ENCODE assay signal across 2 cellular contexts in the genomic region with DNA sequence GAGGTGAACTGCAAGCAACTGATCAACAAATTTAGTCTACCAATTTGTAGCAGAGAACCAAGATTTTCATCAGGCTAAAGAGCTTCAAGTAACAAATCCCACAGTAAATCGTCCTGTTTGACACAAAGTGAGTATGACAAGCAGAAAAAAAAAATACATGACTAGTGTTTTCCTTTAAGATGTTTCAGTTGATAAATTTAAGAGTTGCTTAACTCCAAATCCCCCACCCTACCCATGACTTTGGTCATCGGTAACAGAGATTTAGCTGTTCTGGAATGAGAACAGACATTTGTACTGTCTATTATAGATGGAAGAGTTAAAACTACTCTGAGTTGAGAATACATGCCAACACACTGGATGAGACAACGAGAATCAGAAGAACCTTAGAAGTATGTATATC.
A peak's percentile ranks its signal among the peaks of the same experiment; 100 is the strongest.
TF ChIP-seq lines count a peak whose summit lies in the region.

No MANE protein-coding gene starts in this region.

TF ChIP-seq in SK-N-SH, 30 proteins besides CTCF, POLR2A, EP300 and RAD21 (continued from another document):
- TF ChIP-seq, protein P1, sequence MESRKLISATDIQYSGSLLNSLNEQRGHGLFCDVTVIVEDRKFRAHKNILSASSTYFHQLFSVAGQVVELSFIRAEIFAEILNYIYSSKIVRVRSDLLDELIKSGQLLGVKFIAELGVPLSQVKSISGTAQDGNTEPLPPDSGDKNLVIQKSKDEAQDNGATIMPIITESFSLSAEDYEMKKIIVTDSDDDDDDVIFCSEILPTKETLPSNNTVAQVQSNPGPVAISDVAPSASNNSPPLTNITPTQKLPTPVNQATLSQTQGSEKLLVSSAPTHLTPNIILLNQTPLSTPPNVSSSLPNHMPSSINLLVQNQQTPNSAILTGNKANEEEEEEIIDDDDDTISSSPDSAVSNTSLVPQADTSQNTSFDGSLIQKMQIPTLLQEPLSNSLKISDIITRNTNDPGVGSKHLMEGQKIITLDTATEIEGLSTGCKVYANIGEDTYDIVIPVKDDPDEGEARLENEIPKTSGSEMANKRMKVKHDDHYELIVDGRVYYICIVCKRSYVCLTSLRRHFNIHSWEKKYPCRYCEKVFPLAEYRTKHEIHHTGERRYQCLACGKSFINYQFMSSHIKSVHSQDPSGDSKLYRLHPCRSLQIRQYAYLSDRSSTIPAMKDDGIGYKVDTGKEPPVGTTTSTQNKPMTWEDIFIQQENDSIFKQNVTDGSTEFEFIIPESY (IDR thresholded peaks at IDR 0.05; ENCODE audit: borderline replicate concordance, low read depth), result no peak
- TF ChIP-seq RFX5 (IDR thresholded peaks at IDR 0.05; ENCODE audit: low read length) (no peak), SIN3A (IDR thresholded peaks at IDR 0.05; ENCODE audit: borderline replicate concordance, low read depth, low read length) (no peak), POLR2AphosphoS5 (IDR thresholded peaks at IDR 0.05; ENCODE audit: low read depth, low read length) (peak; percentile 48; the same call in 1 of the 2 replicates), ELF1 (IDR thresholded peaks at IDR 0.05) (no peak), JUND (IDR thresholded peaks at IDR 0.05) (peak; percentile 69)
- TF ChIP-seq, protein P2, sequence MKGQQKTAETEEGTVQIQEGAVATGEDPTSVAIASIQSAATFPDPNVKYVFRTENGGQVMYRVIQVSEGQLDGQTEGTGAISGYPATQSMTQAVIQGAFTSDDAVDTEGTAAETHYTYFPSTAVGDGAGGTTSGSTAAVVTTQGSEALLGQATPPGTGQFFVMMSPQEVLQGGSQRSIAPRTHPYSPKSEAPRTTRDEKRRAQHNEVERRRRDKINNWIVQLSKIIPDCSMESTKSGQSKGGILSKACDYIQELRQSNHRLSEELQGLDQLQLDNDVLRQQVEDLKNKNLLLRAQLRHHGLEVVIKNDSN (IDR thresholded peaks at IDR 0.05; ENCODE audit: borderline replicate concordance, low read depth), result no peak

TF ChIP-seq in K562, 482 proteins besides CTCF, POLR2A, EP300 and RAD21 (continued from another document):
- TF ChIP-seq SMC3 (conservative IDR thresholded peaks at IDR 0.05; ENCODE audit: insufficient read depth, low read depth, low read length), result no peak
- TF ChIP-seq, protein P3, sequence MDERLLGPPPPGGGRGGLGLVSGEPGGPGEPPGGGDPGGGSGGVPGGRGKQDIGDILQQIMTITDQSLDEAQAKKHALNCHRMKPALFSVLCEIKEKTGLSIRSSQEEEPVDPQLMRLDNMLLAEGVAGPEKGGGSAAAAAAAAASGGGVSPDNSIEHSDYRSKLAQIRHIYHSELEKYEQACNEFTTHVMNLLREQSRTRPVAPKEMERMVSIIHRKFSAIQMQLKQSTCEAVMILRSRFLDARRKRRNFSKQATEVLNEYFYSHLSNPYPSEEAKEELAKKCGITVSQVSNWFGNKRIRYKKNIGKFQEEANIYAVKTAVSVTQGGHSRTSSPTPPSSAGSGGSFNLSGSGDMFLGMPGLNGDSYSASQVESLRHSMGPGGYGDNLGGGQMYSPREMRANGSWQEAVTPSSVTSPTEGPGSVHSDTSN (CRISPR knock-in tag; IDR thresholded peaks at IDR 0.05; ENCODE audit: low read depth), result no peak
- TF ChIP-seq, protein P3 (tag; conservative IDR thresholded peaks at IDR 0.05; ENCODE audit: low read depth), result peak; percentile 84
- TF ChIP-seq SP1 (CRISPR knock-in tag; IDR thresholded peaks at IDR 0.05), result no peak
- no peak for TF ChIP-seq RHOXF2B (CRISPR knock-in tag; conservative IDR thresholded peaks at IDR 0.05)
- no peak for TF ChIP-seq CEBPG (CRISPR knock-in tag; IDR thresholded peaks at IDR 0.05)
- peak; percentile 59 to 67; a peak in 3 of 4 replicates for TF ChIP-seq CEBPG (tag; conservative IDR thresholded peaks at IDR 0.05 in 1 of 2, IDR thresholded peaks at IDR 0.05 in 1 of 2)
- TF ChIP-seq, protein P4, sequence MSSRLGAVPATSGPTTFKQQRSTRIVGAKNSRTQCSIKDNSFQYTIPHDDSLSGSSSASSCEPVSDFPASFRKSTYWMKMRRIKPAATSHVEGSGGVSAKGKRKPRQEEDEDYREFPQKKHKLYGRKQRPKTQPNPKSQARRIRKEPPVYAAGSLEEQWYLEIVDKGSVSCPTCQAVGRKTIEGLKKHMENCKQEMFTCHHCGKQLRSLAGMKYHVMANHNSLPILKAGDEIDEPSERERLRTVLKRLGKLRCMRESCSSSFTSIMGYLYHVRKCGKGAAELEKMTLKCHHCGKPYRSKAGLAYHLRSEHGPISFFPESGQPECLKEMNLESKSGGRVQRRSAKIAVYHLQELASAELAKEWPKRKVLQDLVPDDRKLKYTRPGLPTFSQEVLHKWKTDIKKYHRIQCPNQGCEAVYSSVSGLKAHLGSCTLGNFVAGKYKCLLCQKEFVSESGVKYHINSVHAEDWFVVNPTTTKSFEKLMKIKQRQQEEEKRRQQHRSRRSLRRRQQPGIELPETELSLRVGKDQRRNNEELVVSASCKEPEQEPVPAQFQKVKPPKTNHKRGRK (tag; IDR thresholded peaks at IDR 0.05), result no peak
